ENCODE assay signal across 8 cellular contexts in genomic region chr7:68176974-68177373, GRCh38.
DNase-seq lines count a peak whose midpoint lies in the region; ATAC-seq and TF ChIP-seq lines count a peak whose summit lies in the region.

No MANE protein-coding gene starts in this region.

- H3K4me3 Mint-ChIP-seq in neural progenitor cell, result no peak overlapping the region

- WGBS in esophagus squamous epithelium, 2 donors, result 22 to 23% methylated on average over 9 of the region's 9 CpGs

- peak; percentile 26 for TF ChIP-seq CTCF in GM10248 (IDR thresholded peaks at IDR 0.05; ENCODE audit: control extremely low read depth, extremely low read depth, low read depth, missing control alignments)
- TF ChIP-seq CTCF in esophagus squamous epithelium (IDR thresholded peaks at IDR 0.05), result peak in 5 of 6 experiments; percentile 37 to 68 (median 51)
- peak; percentile 91 for TF ChIP-seq CTCF in neural progenitor cell (IDR thresholded peaks at IDR 0.05)

- H3K36me3 ChIP-seq in esophagus squamous epithelium, result no peaks in the 10 kb centered on the region
- no peaks in the 10 kb centered on the region for H3K36me3 ChIP-seq in neural progenitor cell

- H3K79me2 ChIP-seq in neural progenitor cell (ENCODE audit: low read depth), result no peaks in the 10 kb centered on the region

- no peaks in the 10 kb centered on the region for H3K36me3 Mint-ChIP-seq in neural progenitor cell

- POLR2A ChIA-PET in GM10248 (lab: Yijun Ruan, JAX), result no interaction called here

- peaks cover 4% of the 10 kb centered on the region for H3K27me3 Mint-ChIP-seq in neural progenitor cell (ENCODE audit: insufficient read depth, low read depth)

- H3K4me1 ChIP-seq in esophagus squamous epithelium (no peaks in the 10 kb centered on the region), neural progenitor cell (no peaks in the 10 kb centered on the region)

- H2AFZ ChIP-seq in neural progenitor cell (replicated peaks), result no peak overlapping the region

- H3K27ac ChIP-seq in esophagus squamous epithelium, result no peak overlapping the region
- H3K27ac ChIP-seq in neural progenitor cell, result no peak overlapping the region

- H3K27me3 ChIP-seq in esophagus squamous epithelium, result no peaks in the 10 kb centered on the region
- H3K27me3 ChIP-seq in neural progenitor cell, result no peaks in the 10 kb centered on the region

- no peaks in the 10 kb centered on the region for H3K9me3 ChIP-seq in esophagus squamous epithelium
- H3K9me3 ChIP-seq in neural progenitor cell (ENCODE audit: low read depth), result no peaks in the 10 kb centered on the region

- peak overlapping the region; percentile 47 for H3K27ac Mint-ChIP-seq in neural progenitor cell

- no peak overlapping the region for H3K9ac ChIP-seq in neural progenitor cell

- H3K4me3 ChIP-seq in esophagus squamous epithelium (no peak overlapping the region), neural progenitor cell (no peak overlapping the region)

- ATAC-seq in GM18519 (IDR thresholded peaks at IDR 0.05; ENCODE audit: low FRiP score, unreplicated experiment) (no peak), HG02759 (IDR thresholded peaks at IDR 0.05; ENCODE audit: unreplicated experiment) (no peak)

- DNase-seq in GM10248 (ENCODE audit: extremely low spot score) (peak; percentile 19), NCI-H1092 treated with DMSO at 0.1 percent for 48 hours (lab: John Stamatoyannopoulos, UW) (peak; percentile 93), RPMI8226 (peak; percentile 89), esophagus squamous epithelium (lab: John Stamatoyannopoulos, UW) (no peak), neural progenitor cell (ENCODE audit: low spot score) (peak; percentile 80), 8988T (no peak)

- H4K20me1 ChIP-seq in neural progenitor cell (ENCODE audit: low read depth), result no peaks in the 10 kb centered on the region

- CTCF ChIA-PET in GM10248 (lab: Yijun Ruan, JAX), result interaction anchor here (1.3 kb wide), 1 partner anchor 14 kb away, joined by 3 read pairs; no protein-coding TSS in a partner anchor

- H3K4me2 ChIP-seq in neural progenitor cell, result no peak overlapping the region

- H3F3A ChIP-seq in neural progenitor cell (ENCODE audit: low read depth), result no peaks in the 10 kb centered on the region

- no peaks in the 10 kb centered on the region for H3K9me3 Mint-ChIP-seq in neural progenitor cell

- no peak for TF ChIP-seq POLR2A in esophagus squamous epithelium (IDR thresholded peaks at IDR 0.05)

- H3K4me1 Mint-ChIP-seq in neural progenitor cell, result no peaks in the 10 kb centered on the region

- intact Hi-C loops in esophagus squamous epithelium (cut with DNase I), result no loop called here

Comparison
In these comparisons a context has a peak if more than half of its experiments do, and no peak if none do; other contexts are left out.
1. DNase-seq: peak in GM10248 (single experiment), NCI-H1092 treated with DMSO at 0.1 percent for 48 hours (single experiment), RPMI8226 (single experiment) and neural progenitor cell (single experiment); none in esophagus squamous epithelium (single experiment) and 8988T (single experiment).
2. CTCF ChIP-seq: peak in every context shown above with its lines; median percentile 91 in neural progenitor cell; 51 in esophagus squamous epithelium; 26 in GM10248.